In genomic region chr2:224166661-224167060, GRCh38 we compare ENCODE assay signal across 33 cellular contexts.
"Had no signal": no experiment of that assay in that cellular context is flagged by ENCODE, and none has a peak within 500 bp of the region (broad histone marks: within the 10 kb centered on the region; RNA-seq: fewer than 3 reads in every experiment).

No MANE protein-coding gene starts in this region.

- DNase-seq: activated CD4-positive, alpha-beta memory T cell treated with anti-CD3 and anti-CD28 coated beads for 36 hours; activated CD4-positive, alpha-beta T cell treated with anti-CD3 and anti-CD28 coated beads for 36 hours; activated CD4-positive, alpha-beta T cell treated with anti-CD3 and anti-CD28 coated beads, Interleukin-2, amount 10 ng/mL, durations not matched to agents 24 days and 14 days; activated CD4-positive, CD25-positive, alpha-beta regulatory T cell; activated CD4-positive, CD25-positive, alpha-beta regulatory T cell treated with anti-CD3 and anti-CD28 coated beads, Interleukin-2, amount 50 U/mL, for 72 hours; activated CD8-positive, alpha-beta memory T cell treated with anti-CD3 and anti-CD28 coated beads, Interleukin-2, amount 10 ng/mL, durations not matched to agents 7 days and 5 days; activated CD8-positive, alpha-beta memory T cell treated with anti-CD3 and anti-CD28 coated beads, Interleukin-2, amount 50 U/mL, for 48 hours; activated CD8-positive, alpha-beta T cell treated with anti-CD3 and anti-CD28 coated beads, Interleukin-2, amount 10 ng/mL, durations not matched to agents 7 days and 5 days; activated gamma-delta T cell; activated naive CD4-positive, alpha-beta T cell; activated naive CD4-positive, alpha-beta T cell treated with anti-CD3 and anti-CD28 coated beads, Interleukin-2, amount 10 ng/mL, durations not matched to agents 7 days and 5 days; activated naive CD8-positive, alpha-beta T cell treated with anti-CD3 and anti-CD28 coated beads, Interleukin-2, amount 10 ng/mL, durations not matched to agents 7 days and 5 days; activated T-cell treated with anti-CD3 and anti-CD28 coated beads for 4 hours; activated T-cell treated with anti-CD3 and anti-CD28 coated beads, Interleukin-2, amount 50 U/mL, for 24 hours; activated T-cell treated with anti-CD3 and anti-CD28 coated beads, Interleukin-2, amount 50 U/mL, for 72 hours; amniotic stem cell; anterior cingulate cortex; brain microvascular endothelial cell; cortex of kidney; dermis blood vessel endothelial cell; effector CD8-positive, alpha-beta T cell; esophagus squamous epithelium; foreskin fibroblast; head of caudate nucleus; hippocampal formation; T-helper 17 cell; T1000 had no signal

- H3K9me3 ChIP-seq: esophagus squamous epithelium had no signal

- H3K36me3 ChIP-seq: brain microvascular endothelial cell, esophagus squamous epithelium had no signal

- FAIRE-seq: bronchial epithelial cell, colon, endometrium, endothelial cell of umbilical vein, frontal cortex had no signal

- ATAC-seq: activated CD4-positive, alpha-beta T cell treated with anti-CD3 and anti-CD28 coated beads for 36 hours; activated CD8-positive, alpha-beta memory T cell treated with anti-CD3 and anti-CD28 coated beads, Interleukin-2, amount 10 ng/mL, durations not matched to agents 7 days and 5 days; activated CD8-positive, alpha-beta T cell treated with anti-CD3 and anti-CD28 coated beads, Interleukin-2, amount 10 ng/mL, durations not matched to agents 7 days and 5 days; activated T-cell treated with anti-CD3 and anti-CD28 coated beads, Interleukin-2, amount 50 U/mL, for 72 hours; T-helper 17 cell had no signal

- H3K27me3 ChIP-seq: brain microvascular endothelial cell, esophagus squamous epithelium had no signal

- H3K27ac ChIP-seq: brain microvascular endothelial cell, epithelial cell of prostate, esophagus squamous epithelium had no signal

- H3K4me3 ChIP-seq: esophagus squamous epithelium had no signal
